In the genomic region with DNA sequence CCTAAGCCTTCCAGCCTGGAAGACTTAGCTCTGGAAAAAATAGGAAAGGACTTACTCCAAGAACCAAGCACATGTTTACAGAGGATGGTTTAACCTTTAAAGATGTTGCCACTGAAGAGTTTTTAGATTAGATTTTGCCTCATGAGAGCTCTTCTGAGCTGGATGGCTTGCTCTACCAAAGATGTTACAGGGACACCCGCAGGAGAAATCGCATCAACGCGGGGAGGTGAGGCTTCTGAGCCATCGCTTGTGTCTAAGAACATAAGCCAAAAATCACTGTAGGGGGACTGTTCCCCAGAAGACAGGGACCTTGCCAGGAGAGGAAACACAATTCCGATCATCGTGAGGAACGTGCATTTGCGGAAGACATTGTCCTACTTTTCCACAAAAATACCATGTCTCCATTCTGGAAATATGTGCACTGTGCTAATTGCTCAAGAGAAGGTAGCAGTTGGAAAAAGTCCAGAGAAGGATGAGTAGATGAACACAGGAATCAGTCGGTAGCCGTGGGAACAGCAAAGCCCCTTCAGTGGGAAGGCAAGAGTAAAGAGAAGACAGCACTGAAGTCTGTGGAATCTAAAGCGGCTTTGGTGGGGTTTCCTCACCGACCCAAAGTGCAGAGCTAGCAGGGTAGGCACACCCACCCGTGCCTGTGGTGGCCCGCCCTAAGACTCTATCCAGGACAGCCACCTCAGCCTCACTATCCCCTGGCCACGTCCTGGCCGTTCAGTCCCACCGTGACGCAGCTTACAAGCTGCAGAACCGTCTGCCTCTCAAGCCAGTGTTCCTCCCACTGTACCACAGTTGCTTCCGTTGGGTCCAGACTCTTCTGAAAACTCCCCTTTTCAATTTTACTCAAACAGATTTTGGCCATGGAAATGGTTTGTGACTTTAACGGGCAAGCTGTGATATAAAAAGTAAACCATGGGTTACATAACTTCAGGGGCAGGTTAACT, we compare ENCODE assay signal across 9 cellular contexts.
DNase-seq lines count a peak whose midpoint lies in the region; ATAC-seq, FAIRE-seq and TF ChIP-seq lines count a peak whose summit lies in the region.
"Had no signal": no experiment of that assay in that cellular context is flagged by ENCODE, and none has a peak within 500 bp of the region (broad histone marks: within the 10 kb centered on the region; RNA-seq: fewer than 3 reads in every experiment).

No MANE protein-coding gene starts in this region.

- peak overlapping the region; percentile 66 for H3K27ac Mint-ChIP-seq in T-helper 1 cell treated with Interleukin-12 subunit alpha and Interleukin-12 subunit beta and Interleukin-4 antibody, amounts not matched to agents 30 μg/mL and 1 μg/mL, for 36 hours

- FAIRE-seq in urothelium cell line (lab: Jason Lieb, UNC), result no peak
- FAIRE-seq: islet of Langerhans had no signal

- H3K27me3 Mint-ChIP-seq in T-helper 1 cell treated with Interleukin-12 subunit alpha and Interleukin-12 subunit beta and Interleukin-4 antibody, amounts not matched to agents 30 μg/mL and 1 μg/mL, for 36 hours (ENCODE audit: low read depth), result no peaks in the 10 kb centered on the region

- no peak for DNase-seq in T-helper 1 cell
- DNase-seq in RWPE1 (ENCODE audit: low spot score), result no peak
- DNase-seq in foreskin keratinocyte, result no peak
- no peak for DNase-seq in urothelium cell line (ENCODE audit: low spot score)
- DNase-seq in activated CD8-positive, alpha-beta memory T cell treated with anti-CD3 and anti-CD28 coated beads, Interleukin-2, amount 50 U/mL, for 48 hours, result no peak
- DNase-seq in NCI-H1105 (lab: John Stamatoyannopoulos, UW), result no peak

- H3K4me3 Mint-ChIP-seq in T-helper 1 cell treated with Interleukin-12 subunit alpha and Interleukin-12 subunit beta and Interleukin-4 antibody, amounts not matched to agents 30 μg/mL and 1 μg/mL, for 36 hours, result no peak overlapping the region

- TF ChIP-seq CTCF in RWPE1 (conservative IDR thresholded peaks at IDR 0.05; ENCODE audit: low read depth), result no peak
- TF ChIP-seq CTCF in foreskin keratinocyte (conservative IDR thresholded peaks at IDR 0.05), result no peak

- H3K4me1 ChIP-seq in foreskin keratinocyte (peaks cover 33% of the 10 kb centered on the region), stomach smooth muscle (ENCODE audit: control insufficient read depth, insufficient read depth, low read length) (peaks cover 21% of the 10 kb centered on the region)

- H3K36me3 ChIP-seq in stomach smooth muscle (ENCODE audit: control insufficient read depth in 2 of 2, insufficient read depth in 2 of 2, low read length in 2 of 2), result no peaks in the 10 kb centered on the region

- CTCF ChIA-PET in RWPE1 (lab: Yijun Ruan, JAX), result no interaction called here

- H3K4me3 ChIP-seq in stomach smooth muscle (ENCODE audit: low read length in 2 of 2), result peak overlapping the region; percentile 52 to 55

- POLR2A ChIA-PET in RWPE1 (lab: Yijun Ruan, JAX; ENCODE audit: low non-redundant PET), result no interaction called here

- ATAC-seq in foreskin keratinocyte, result no peak

- H3K4me1 Mint-ChIP-seq in T-helper 1 cell treated with Interleukin-12 subunit alpha and Interleukin-12 subunit beta and Interleukin-4 antibody, amounts not matched to agents 30 μg/mL and 1 μg/mL, for 36 hours (ENCODE audit: low read depth), result peaks cover 22% of the 10 kb centered on the region

- peak overlapping the region; percentile 41 to 42 for H3K9ac ChIP-seq in stomach smooth muscle (ENCODE audit: low read length in 2 of 2)

- peaks cover 2% of the 10 kb centered on the region for H3K36me3 Mint-ChIP-seq in T-helper 1 cell treated with Interleukin-12 subunit alpha and Interleukin-12 subunit beta and Interleukin-4 antibody, amounts not matched to agents 30 μg/mL and 1 μg/mL, for 36 hours (ENCODE audit: low read depth)

- H3K9me3 Mint-ChIP-seq in T-helper 1 cell treated with Interleukin-12 subunit alpha and Interleukin-12 subunit beta and Interleukin-4 antibody, amounts not matched to agents 30 μg/mL and 1 μg/mL, for 36 hours, result no peaks in the 10 kb centered on the region

- no peaks in the 10 kb centered on the region for H3K9me3 ChIP-seq in stomach smooth muscle (ENCODE audit: control insufficient read depth in 2 of 2, low read length in 2 of 2)

- peak overlapping the region; percentile 82 for H3K27ac ChIP-seq in RWPE1
- H3K27ac ChIP-seq in foreskin keratinocyte, result peak overlapping the region; percentile 70
- peak overlapping the region; percentile 64 for H3K27ac ChIP-seq in stomach smooth muscle (ENCODE audit: low read length)

- H3K27me3 ChIP-seq in foreskin keratinocyte (no peaks in the 10 kb centered on the region), stomach smooth muscle (ENCODE audit: control insufficient read depth in 1 of 2, insufficient read depth in 2 of 2, low read length in 2 of 2) (no peaks in the 10 kb centered on the region)
